In the genomic region with DNA sequence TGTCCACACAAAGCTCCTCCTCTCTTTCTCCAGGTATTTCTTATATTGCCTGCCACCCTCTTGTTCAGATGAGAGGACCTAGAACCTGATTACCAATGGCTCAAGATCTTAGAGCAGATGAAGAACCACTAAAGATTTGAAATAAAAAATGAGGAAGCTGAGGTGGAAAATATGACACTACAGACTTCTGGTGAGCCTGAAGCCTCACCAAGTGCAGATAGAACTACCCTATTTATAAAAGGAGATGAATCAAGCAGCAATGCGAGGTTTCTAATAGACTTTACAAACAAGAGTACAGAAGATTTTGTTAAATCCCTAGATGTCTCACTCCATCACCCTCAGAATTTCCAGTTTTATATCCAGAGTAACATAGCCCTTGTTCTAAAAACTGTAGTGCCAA, we compare ENCODE assay signal across 1 cellular context.
TF ChIP-seq lines count a peak whose summit lies in the region.

No MANE protein-coding gene starts in this region.

TF ChIP-seq in GM23338, 12 proteins besides CTCF, POLR2A, EP300 and RAD21 (continued from another document):
- TF ChIP-seq, protein P1, sequence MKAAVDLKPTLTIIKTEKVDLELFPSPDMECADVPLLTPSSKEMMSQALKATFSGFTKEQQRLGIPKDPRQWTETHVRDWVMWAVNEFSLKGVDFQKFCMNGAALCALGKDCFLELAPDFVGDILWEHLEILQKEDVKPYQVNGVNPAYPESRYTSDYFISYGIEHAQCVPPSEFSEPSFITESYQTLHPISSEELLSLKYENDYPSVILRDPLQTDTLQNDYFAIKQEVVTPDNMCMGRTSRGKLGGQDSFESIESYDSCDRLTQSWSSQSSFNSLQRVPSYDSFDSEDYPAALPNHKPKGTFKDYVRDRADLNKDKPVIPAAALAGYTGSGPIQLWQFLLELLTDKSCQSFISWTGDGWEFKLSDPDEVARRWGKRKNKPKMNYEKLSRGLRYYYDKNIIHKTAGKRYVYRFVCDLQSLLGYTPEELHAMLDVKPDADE (IDR thresholded peaks at IDR 0.05) = no peak
- TF ChIP-seq, protein P2, sequence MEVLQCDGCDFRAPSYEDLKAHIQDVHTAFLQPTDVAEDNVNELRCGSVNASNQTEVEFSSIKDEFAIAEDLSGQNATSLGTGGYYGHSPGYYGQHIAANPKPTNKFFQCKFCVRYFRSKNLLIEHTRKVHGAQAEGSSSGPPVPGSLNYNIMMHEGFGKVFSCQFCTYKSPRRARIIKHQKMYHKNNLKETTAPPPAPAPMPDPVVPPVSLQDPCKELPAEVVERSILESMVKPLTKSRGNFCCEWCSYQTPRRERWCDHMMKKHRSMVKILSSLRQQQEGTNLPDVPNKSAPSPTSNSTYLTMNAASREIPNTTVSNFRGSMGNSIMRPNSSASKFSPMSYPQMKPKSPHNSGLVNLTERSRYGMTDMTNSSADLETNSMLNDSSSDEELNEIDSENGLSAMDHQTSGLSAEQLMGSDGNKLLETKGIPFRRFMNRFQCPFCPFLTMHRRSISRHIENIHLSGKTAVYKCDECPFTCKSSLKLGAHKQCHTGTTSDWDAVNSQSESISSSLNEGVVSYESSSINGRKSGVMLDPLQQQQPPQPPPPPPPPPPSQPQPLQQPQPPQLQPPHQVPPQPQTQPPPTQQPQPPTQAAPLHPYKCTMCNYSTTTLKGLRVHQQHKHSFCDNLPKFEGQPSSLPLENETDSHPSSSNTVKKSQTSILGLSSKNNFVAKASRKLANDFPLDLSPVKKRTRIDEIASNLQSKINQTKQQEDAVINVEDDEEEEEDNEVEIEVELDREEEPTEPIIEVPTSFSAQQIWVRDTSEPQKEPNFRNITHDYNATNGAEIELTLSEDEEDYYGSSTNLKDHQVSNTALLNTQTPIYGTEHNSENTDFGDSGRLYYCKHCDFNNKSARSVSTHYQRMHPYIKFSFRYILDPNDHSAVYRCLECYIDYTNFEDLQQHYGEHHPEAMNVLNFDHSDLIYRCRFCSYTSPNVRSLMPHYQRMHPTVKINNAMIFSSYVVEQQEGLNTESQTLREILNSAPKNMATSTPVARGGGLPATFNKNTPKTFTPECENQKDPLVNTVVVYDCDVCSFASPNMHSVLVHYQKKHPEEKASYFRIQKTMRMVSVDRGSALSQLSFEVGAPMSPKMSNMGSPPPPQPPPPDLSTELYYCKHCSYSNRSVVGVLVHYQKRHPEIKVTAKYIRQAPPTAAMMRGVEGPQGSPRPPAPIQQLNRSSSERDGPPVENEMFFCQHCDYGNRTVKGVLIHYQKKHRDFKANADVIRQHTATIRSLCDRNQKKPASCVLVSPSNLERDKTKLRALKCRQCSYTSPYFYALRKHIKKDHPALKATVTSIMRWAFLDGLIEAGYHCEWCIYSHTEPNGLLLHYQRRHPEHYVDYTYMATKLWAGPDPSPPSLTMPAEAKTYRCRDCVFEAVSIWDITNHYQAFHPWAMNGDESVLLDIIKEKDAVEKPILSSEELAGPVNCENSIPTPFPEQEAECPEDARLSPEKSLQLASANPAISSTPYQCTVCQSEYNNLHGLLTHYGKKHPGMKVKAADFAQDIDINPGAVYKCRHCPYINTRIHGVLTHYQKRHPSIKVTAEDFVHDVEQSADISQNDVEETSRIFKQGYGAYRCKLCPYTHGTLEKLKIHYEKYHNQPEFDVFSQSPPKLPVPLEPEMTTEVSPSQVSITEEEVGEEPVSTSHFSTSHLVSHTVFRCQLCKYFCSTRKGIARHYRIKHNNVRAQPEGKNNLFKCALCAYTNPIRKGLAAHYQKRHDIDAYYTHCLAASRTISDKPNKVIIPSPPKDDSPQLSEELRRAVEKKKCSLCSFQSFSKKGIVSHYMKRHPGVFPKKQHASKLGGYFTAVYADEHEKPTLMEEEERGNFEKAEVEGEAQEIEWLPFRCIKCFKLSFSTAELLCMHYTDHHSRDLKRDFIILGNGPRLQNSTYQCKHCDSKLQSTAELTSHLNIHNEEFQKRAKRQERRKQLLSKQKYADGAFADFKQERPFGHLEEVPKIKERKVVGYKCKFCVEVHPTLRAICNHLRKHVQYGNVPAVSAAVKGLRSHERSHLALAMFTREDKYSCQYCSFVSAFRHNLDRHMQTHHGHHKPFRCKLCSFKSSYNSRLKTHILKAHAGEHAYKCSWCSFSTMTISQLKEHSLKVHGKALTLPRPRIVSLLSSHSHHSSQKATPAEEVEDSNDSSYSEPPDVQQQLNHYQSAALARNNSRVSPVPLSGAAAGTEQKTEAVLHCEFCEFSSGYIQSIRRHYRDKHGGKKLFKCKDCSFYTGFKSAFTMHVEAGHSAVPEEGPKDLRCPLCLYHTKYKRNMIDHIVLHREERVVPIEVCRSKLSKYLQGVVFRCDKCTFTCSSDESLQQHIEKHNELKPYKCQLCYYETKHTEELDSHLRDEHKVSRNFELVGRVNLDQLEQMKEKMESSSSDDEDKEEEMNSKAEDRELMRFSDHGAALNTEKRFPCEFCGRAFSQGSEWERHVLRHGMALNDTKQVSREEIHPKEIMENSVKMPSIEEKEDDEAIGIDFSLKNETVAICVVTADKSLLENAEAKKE (CRISPR knock-in tag; IDR thresholded peaks at IDR 0.05) = no peak
- TF ChIP-seq STAT1 (IDR thresholded peaks at IDR 0.05; ENCODE audit: unreplicated experiment) (no peak), EZH2 (IDR thresholded peaks at IDR 0.05; ENCODE audit: low read depth, unreplicated experiment) (no peak), EZH2phosphoT487 (IDR thresholded peaks at IDR 0.05; ENCODE audit: unreplicated experiment) (no peak), ZNF331 (CRISPR knock-in tag; IDR thresholded peaks at IDR 0.05; ENCODE audit: low read depth) (no peak), POLR2AphosphoS5 (IDR thresholded peaks at IDR 0.05; ENCODE audit: low read depth) (no peak), ZNF114 (CRISPR knock-in tag; IDR thresholded peaks at IDR 0.05) (no peak)
